In genomic region chr4:38319456-38320348, GRCh38 we compare ENCODE assay signal across 8 cellular contexts.
DNase-seq lines count a peak whose midpoint lies in the region; ATAC-seq and TF ChIP-seq lines count a peak whose summit lies in the region.

No MANE protein-coding gene starts in this region.

- H3K36me3 ChIP-seq in OCI-LY1 (ENCODE audit: insufficient read depth, low read length) (no peaks in the 10 kb centered on the region), mucosa of rectum (ENCODE audit: control insufficient read depth in 2 of 2, insufficient read depth in 2 of 2, low read length in 2 of 2) (no peaks in the 10 kb centered on the region)

- H3K79me2 ChIP-seq in OCI-LY1 (ENCODE audit: insufficient read depth, low read length) = no peaks in the 10 kb centered on the region

- H3K4me1 ChIP-seq in OCI-LY1 (ENCODE audit: insufficient read depth, low read length, severe bottlenecking) (peaks cover 18% of the 10 kb centered on the region), mucosa of rectum (ENCODE audit: control insufficient read depth in 2 of 2, insufficient read depth in 2 of 2, low read length in 2 of 2) (peaks cover 19 to 23% of the 10 kb centered on the region in 2 donors)

- H3K9me2 ChIP-seq in OCI-LY1 (ENCODE audit: low read depth, low read length) = no peaks in the 10 kb centered on the region

- TF ChIP-seq CTCF in OCI-LY1 (IDR thresholded peaks at IDR 0.05; ENCODE audit: low read length) = peak; percentile 93

- DNase-seq in CD1c-positive myeloid dendritic cell (ENCODE audit: extremely low spot score) = peak; percentile 91
- peak; percentile 90 for DNase-seq in HuH-7 (ENCODE audit: low spot score)
- DNase-seq in activated T-cell treated with anti-CD3 and anti-CD28 coated beads for 1 hour (ENCODE audit: low read depth) = peak; percentile 95
- peak; percentile 87 for DNase-seq in epidermal melanocyte (ENCODE audit: insufficient read length, low spot score)
- peak; percentile 86 to 93 for DNase-seq in stimulated activated CD8-positive, alpha-beta memory T cell treated with anti-CD3 and anti-CD28 coated beads, Interleukin-4, amount 100 ng/mL, for 1 hour (ENCODE audit: low read depth in 2 of 2, low spot score in 1 of 2)

- no peaks in the 10 kb centered on the region for H4K20me1 ChIP-seq in OCI-LY1 (ENCODE audit: insufficient read depth, low read length)

- H3K27ac ChIP-seq in OCI-LY1 (ENCODE audit: low read depth, low read length, poor library complexity, severe bottlenecking) = no peak overlapping the region
- H3K27ac ChIP-seq in mucosa of rectum (ENCODE audit: low read depth in 2 of 2, low read length in 2 of 2) = peak overlapping the region; percentile 90 to 91

- H3K4me2 ChIP-seq in OCI-LY1 (ENCODE audit: low read length) = peak overlapping the region; percentile 38

- H3F3A ChIP-seq in OCI-LY1 (ENCODE audit: insufficient read depth, low read length) = no peaks in the 10 kb centered on the region

- H3K4me3 ChIP-seq in OCI-LY1 (ENCODE audit: low read depth, low read length, poor library complexity, severe bottlenecking) = peak overlapping the region; percentile 47
- peak overlapping the region; percentile 51 to 75 for H3K4me3 ChIP-seq in mucosa of rectum (ENCODE audit: low read length in 2 of 2)

- H3K9me3 ChIP-seq in OCI-LY1 (ENCODE audit: low read length) = no peaks in the 10 kb centered on the region
- no peaks in the 10 kb centered on the region for H3K9me3 ChIP-seq in mucosa of rectum (ENCODE audit: control insufficient read depth in 2 of 2, low read length in 2 of 2)

- peak; percentile 51 for ATAC-seq in GM21360 (IDR thresholded peaks at IDR 0.05; ENCODE audit: unreplicated experiment)

- H3K9ac ChIP-seq in OCI-LY1 (ENCODE audit: low read length) = no peak overlapping the region
- H3K9ac ChIP-seq in mucosa of rectum (ENCODE audit: low read depth in 1 of 2, low read length in 2 of 2) = peak overlapping the region; percentile 65 to 69

- no peaks in the 10 kb centered on the region; the same call in 1 of the 2 replicates for H3K27me3 ChIP-seq in OCI-LY1 (ENCODE audit: insufficient read depth, low read length)
- no peaks in the 10 kb centered on the region for H3K27me3 ChIP-seq in mucosa of rectum (ENCODE audit: control insufficient read depth in 2 of 2, insufficient read depth in 2 of 2, low read length in 2 of 2)

- peak overlapping the region; percentile 29; the same call in 1 of the 2 replicates for H2AFZ ChIP-seq in OCI-LY1 (ENCODE audit: low read length)
